Comparison of ENCODE assay signal across 8 cellular contexts in the genomic region with DNA sequence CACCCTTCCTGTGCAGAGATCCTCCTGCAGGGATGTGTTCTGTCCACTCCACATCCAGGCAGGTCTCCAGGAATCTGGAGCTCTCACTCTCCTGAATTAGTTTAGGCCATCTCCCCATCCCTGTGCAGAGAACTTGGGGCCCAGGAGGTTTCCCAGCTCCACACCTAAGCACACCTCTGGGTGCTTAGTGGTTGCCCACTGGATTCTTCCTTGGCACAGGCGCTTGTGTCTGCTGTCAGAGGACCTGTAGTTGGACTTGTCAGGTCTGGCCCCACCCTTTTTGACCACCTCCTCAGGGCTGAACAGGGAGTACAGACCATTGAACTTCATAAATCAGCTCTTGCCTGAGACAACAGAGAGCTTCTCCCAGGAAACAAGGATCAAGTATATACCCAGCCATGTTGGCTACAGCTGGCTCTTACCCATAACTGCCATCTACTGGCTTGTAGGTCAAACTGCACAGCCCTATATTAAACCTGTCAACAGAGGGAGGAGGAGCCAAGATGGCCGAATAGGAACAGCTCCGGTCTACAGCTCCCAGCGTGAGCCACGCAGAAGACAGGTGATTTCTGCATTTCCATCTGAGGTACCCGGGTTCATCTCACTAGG.
DNase-seq lines count a peak whose midpoint lies in the region; ATAC-seq and TF ChIP-seq lines count a peak whose summit lies in the region.

No MANE protein-coding gene starts in this region.

- H3K4me3 ChIP-seq in HL-60 (replicated peaks; ENCODE audit: insufficient read depth, low read length) (no peak overlapping the region), kidney epithelial cell (ENCODE audit: low read depth, low read length) (no peak overlapping the region)

- TF ChIP-seq CTCF in HL-60 (IDR thresholded peaks at IDR 0.05; ENCODE audit: insufficient read depth, low read length) (no peak), kidney epithelial cell (IDR thresholded peaks at IDR 0.05; ENCODE audit: insufficient read depth, low read length, poor library complexity, severe bottlenecking) (peak; percentile 30)

- H3K27ac ChIP-seq in HL-60 (replicated peaks) = no peak overlapping the region

- DNase-seq in ELR (ENCODE audit: low read depth) (peak; percentile 29), HL-60 (ENCODE audit: low read depth in 1 of 2, low spot score in 1 of 2) (peak; percentile 6 to 54), SK-N-DZ (ENCODE audit: low spot score) (peak; percentile 44), kidney epithelial cell (ENCODE audit: low read depth) (no peak), NCI-H774 (lab: John Stamatoyannopoulos, UW) (no peak), GOT3 (lab: John Stamatoyannopoulos, UW) (no peak)
- DNase-seq in stimulated activated CD4-positive, alpha-beta T cell treated with anti-CD3 and anti-CD28 coated beads, Interleukin-15, amount 100 ng/mL, for 24 hours = no peak

- ATAC-seq in GM18498 (IDR thresholded peaks at IDR 0.05; ENCODE audit: unreplicated experiment) = no peak

- H3K27me3 ChIP-seq in HL-60 (ENCODE audit: insufficient read depth, poor library complexity, severe bottlenecking) = no peaks in the 10 kb centered on the region
- no peaks in the 10 kb centered on the region for H3K27me3 ChIP-seq in kidney epithelial cell (ENCODE audit: control insufficient read depth, insufficient read depth, low read length)

- no peaks in the 10 kb centered on the region for H3K36me3 ChIP-seq in kidney epithelial cell (ENCODE audit: control insufficient read depth, insufficient read depth, low read length)

Comparison
In these comparisons a context has a peak if more than half of its experiments do, and no peak if none do; other contexts are left out.
1. DNase-seq: peak in ELR (single experiment), HL-60 (2 of 2) and SK-N-DZ (single experiment); none in kidney epithelial cell (single experiment), NCI-H774 (single experiment), GOT3 (single experiment) and stimulated activated CD4-positive, alpha-beta T cell treated with anti-CD3 and anti-CD28 coated beads, Interleukin-15, amount 100 ng/mL, for 24 hours (single experiment).